ENCODE assay signal across 11 cellular contexts in genomic region chr2:111239107-111239506, GRCh38.
DNase-seq lines count a peak whose midpoint lies in the region; ATAC-seq and TF ChIP-seq lines count a peak whose summit lies in the region.
"Had no signal": no experiment of that assay in that cellular context is flagged by ENCODE, and none has a peak within 500 bp of the region (broad histone marks: within the 10 kb centered on the region; RNA-seq: fewer than 3 reads in every experiment).

No MANE protein-coding gene starts in this region.

- no peaks in the 10 kb centered on the region for H3K36me3 ChIP-seq in SJCRH30
- H3K36me3 ChIP-seq: BLaER1 treated with 17β-estradiol and CSF1 and Interleukin-3, amounts not matched to agents 10 nM and 100 nM had no signal

- H3K4me3 ChIP-seq in SJCRH30, result no peak overlapping the region
- H3K4me3 ChIP-seq: BLaER1 treated with 17β-estradiol and CSF1 and Interleukin-3, amounts not matched to agents 10 nM and 100 nM had no signal

- in situ Hi-C loops in GM13977 (cut with MboI; ENCODE audit: low pct_unique_long_range_greater_than_20kb, low sequenced_read_pairs, unreplicated experiment), result no loop called here

- H3K27me3 ChIP-seq in SJCRH30, result no peaks in the 10 kb centered on the region
- H3K27me3 ChIP-seq: BLaER1 treated with 17β-estradiol and CSF1 and Interleukin-3, amounts not matched to agents 10 nM and 100 nM had no signal

- no peaks in the 10 kb centered on the region; the same call in 1 of the 2 replicates for H3K9me3 ChIP-seq in SJCRH30 (replicated peaks)
- H3K9me3 ChIP-seq: BLaER1 treated with 17β-estradiol and CSF1 and Interleukin-3, amounts not matched to agents 10 nM and 100 nM had no signal

- DNase-seq in GM13977 (ENCODE audit: low spot score) (peak; percentile 38), NCI-H1436 treated with DMSO at 0.1 percent for 48 hours (lab: John Stamatoyannopoulos, UW) (no peak), AG08395 (ENCODE audit: low spot score) (no peak), caudate nucleus (lab: John Stamatoyannopoulos, UW) (no peak), SJCRH30 (no peak)
- DNase-seq: activated CD4-positive, CD25-positive, alpha-beta regulatory T cell treated with anti-CD3 and anti-CD28 coated beads, Interleukin-2, amount 50 U/mL, for 72 hours; midbrain had no signal

- TF ChIP-seq CTCF in GM13977 (IDR thresholded peaks at IDR 0.05; ENCODE audit: extremely low read depth, insufficient read depth, missing control alignments), result no peak

- no peaks in the 10 kb centered on the region for H3K4me1 ChIP-seq in SJCRH30

- peak; percentile 98 for ATAC-seq in GM19351 (IDR thresholded peaks at IDR 0.05; ENCODE audit: unreplicated experiment)
- peak; percentile 99 for ATAC-seq in HG02798 (IDR thresholded peaks at IDR 0.05; ENCODE audit: poor library complexity, unreplicated experiment)
- peak; percentile 93 for ATAC-seq in HG03571 (IDR thresholded peaks at IDR 0.05; ENCODE audit: unreplicated experiment)

- H3K27ac ChIP-seq in caudate nucleus (ENCODE audit: low read depth, low read length) (no peak overlapping the region), SJCRH30 (no peak overlapping the region)
- H3K27ac ChIP-seq: BLaER1 treated with 17β-estradiol and CSF1 and Interleukin-3, amounts not matched to agents 10 nM and 100 nM had no signal
